In genomic region chr20:21982559-21982958, GRCh38 we compare ENCODE assay signal across 24 cellular contexts.
"Had no signal": no experiment of that assay in that cellular context is flagged by ENCODE, and none has a peak within 500 bp of the region (broad histone marks: within the 10 kb centered on the region; RNA-seq: fewer than 3 reads in every experiment).

No MANE protein-coding gene starts in this region.

- DNase-seq: activated CD4-positive, alpha-beta T cell treated with anti-CD3 and anti-CD28 coated beads for 1 hour; activated CD4-positive, alpha-beta T cell treated with anti-CD3 and anti-CD28 coated beads, Interleukin-2, amount 50 U/mL, for 1 hour; activated CD8-positive, alpha-beta memory T cell treated with anti-CD3 and anti-CD28 coated beads, Interleukin-2, amount 50 U/mL, for 4 hours; activated T-cell treated with anti-CD3 and anti-CD28 coated beads, Interleukin-2, amount 50 U/mL, for 24 hours; immature natural killer cell; left ventricle myocardium inferior; mucosa of descending colon; naive B cell; occipital lobe; retina; stimulated activated CD4-positive, alpha-beta T cell treated with anti-CD3 and anti-CD28 coated beads, Interleukin-12 subunit alpha, Interleukin-12 subunit beta, amount 100 ng/mL, for 4 hours; stimulated activated CD4-positive, alpha-beta T cell treated with anti-CD3 and anti-CD28 coated beads, Interleukin-4, amount 100 ng/mL, for 4 hours; T-helper 1 cell; transverse colon had no signal

- H3K27me3 Mint-ChIP-seq: activated T-cell treated with anti-CD3 and anti-CD28 coated beads, Interleukin-2, amount 50 U/mL, for 24 hours; activated T-helper 17 cell treated with anti-CD3 and anti-CD28 coated beads, Interleukin-2, amount 50 U/mL, for 72 hours; memory B cell; stimulated activated naive CD8-positive, alpha-beta T cell treated with anti-CD3 and anti-CD28 coated beads, Interleukin-15, Interleukin-2, amounts not matched to agents 100 ng/mL and 50 ng/mL, for 24 hours had no signal

- H3K36me3 ChIP-seq: adrenal gland, cardiac muscle cell, left ventricle myocardium inferior, suprapubic skin, transverse colon had no signal

- H3K27me3 ChIP-seq: adrenal gland, cardiac muscle cell, suprapubic skin, transverse colon had no signal

- FAIRE-seq: TTC549, urothelium cell line had no signal

- H3K4me1 Mint-ChIP-seq: activated T-helper 17 cell treated with anti-CD3 and anti-CD28 coated beads, Interleukin-2, amount 50 U/mL, for 72 hours; immature natural killer cell; memory B cell; naive B cell had no signal

- H3K27ac ChIP-seq: adrenal gland, cardiac muscle cell, epithelial cell of prostate, transverse colon had no signal

- H3K4me3 ChIP-seq: adrenal gland, cardiac muscle cell, left ventricle myocardium inferior, mucosa of descending colon, suprapubic skin, transverse colon had no signal

- H3K4me3 Mint-ChIP-seq: activated T-cell treated with anti-CD3 and anti-CD28 coated beads, Interleukin-2, amount 50 U/mL, for 24 hours; activated T-helper 17 cell treated with anti-CD3 and anti-CD28 coated beads, Interleukin-2, amount 50 U/mL, for 72 hours; immature natural killer cell; memory B cell; naive B cell; stimulated activated naive CD8-positive, alpha-beta T cell treated with anti-CD3 and anti-CD28 coated beads, Interleukin-15, Interleukin-2, amounts not matched to agents 100 ng/mL and 50 ng/mL, for 24 hours had no signal

- H3K36me3 Mint-ChIP-seq: activated naive CD4-positive, alpha-beta T cell treated with anti-CD3 and anti-CD28 coated beads, Interleukin-2, amount 50 U/mL, for 72 hours; immature natural killer cell; memory B cell; naive B cell had no signal

- H3K4me1 ChIP-seq: adrenal gland, left ventricle myocardium inferior, transverse colon had no signal

- H3K9me3 ChIP-seq: adrenal gland, suprapubic skin, transverse colon had no signal

- ATAC-seq: activated naive CD4-positive, alpha-beta T cell treated with anti-CD3 and anti-CD28 coated beads, Interleukin-2, amount 50 U/mL, for 72 hours; activated T-helper 17 cell treated with anti-CD3 and anti-CD28 coated beads, Interleukin-2, amount 50 U/mL, for 72 hours; mucosa of descending colon had no signal

- H3K27ac Mint-ChIP-seq: activated naive CD4-positive, alpha-beta T cell treated with anti-CD3 and anti-CD28 coated beads, Interleukin-2, amount 50 U/mL, for 72 hours; activated T-cell treated with anti-CD3 and anti-CD28 coated beads, Interleukin-2, amount 50 U/mL, for 24 hours; activated T-helper 17 cell treated with anti-CD3 and anti-CD28 coated beads, Interleukin-2, amount 50 U/mL, for 72 hours; memory B cell; naive B cell; stimulated activated naive CD8-positive, alpha-beta T cell treated with anti-CD3 and anti-CD28 coated beads, Interleukin-15, Interleukin-2, amounts not matched to agents 100 ng/mL and 50 ng/mL, for 24 hours had no signal
